Comparison of ENCODE assay signal across 19 cellular contexts in genomic region chr1:164667010-164667409, GRCh38.
"Had no signal": no experiment of that assay in that cellular context is flagged by ENCODE, and none has a peak within 500 bp of the region (broad histone marks: within the 10 kb centered on the region; RNA-seq: fewer than 3 reads in every experiment).

No MANE protein-coding gene starts in this region.

- H3K36me3 ChIP-seq: spleen, tibial nerve, upper lobe of right lung had no signal

- DNase-seq: cortex of kidney; dorsolateral prefrontal cortex; effector CD8-positive, alpha-beta T cell; foreskin melanocyte; head of caudate nucleus; hippocampal formation; kidney glomerular epithelial cell; mucosa of descending colon; natural killer cell; posterior cingulate gyrus; spleen; stimulated activated CD4-positive, alpha-beta T cell treated with anti-CD3 and anti-CD28 coated beads, Interleukin-15, amount 100 ng/mL, for 24 hours; stimulated activated CD4-positive, alpha-beta T cell treated with anti-CD3 and anti-CD28 coated beads, Interleukin-1b, Interleukin-23, amount 100 ng/mL, for 48 hours; stimulated activated CD4-positive, alpha-beta T cell treated with anti-CD3 and anti-CD28 coated beads, Interleukin-4, amount 100 ng/mL, for 24 hours; testis; upper lobe of right lung had no signal

- H3K27ac ChIP-seq: dorsolateral prefrontal cortex, spleen, testis, tibial nerve, upper lobe of right lung had no signal

- H3K9me3 ChIP-seq: mucosa of descending colon, testis, upper lobe of right lung had no signal

- H3K4me3 ChIP-seq: dorsolateral prefrontal cortex, mucosa of descending colon, spleen, testis, tibial nerve, upper lobe of right lung had no signal

- ATAC-seq: mucosa of descending colon; natural killer cell; sciatic nerve; stimulated activated memory B cell treated with anti-CD40 and anti-IgM and Interleukin-4, amounts not matched to agents 10 μg/mL and 1 μg/mL and 100 μg/mL, for 72 hours had no signal

- H3K27me3 ChIP-seq: dorsolateral prefrontal cortex, spleen, testis, tibial nerve, upper lobe of right lung had no signal
